ENCODE assay signal across 13 cellular contexts in genomic region chr3:171704814-171705213, GRCh38.
DNase-seq lines count a peak whose midpoint lies in the region; ATAC-seq, FAIRE-seq and TF ChIP-seq lines count a peak whose summit lies in the region.
"Had no signal": no experiment of that assay in that cellular context is flagged by ENCODE, and none has a peak within 500 bp of the region (broad histone marks: within the 10 kb centered on the region; RNA-seq: fewer than 3 reads in every experiment).

No MANE protein-coding gene starts in this region.

- no peaks in the 10 kb centered on the region for H3K79me2 ChIP-seq in HepG2 (ENCODE audit: insufficient read depth, low read length)

- in situ Hi-C loops in HepG2 (cut with HindIII; ENCODE audit: extremely low pct_ligation_motif_present, low pct_unique_long_range_greater_than_20kb): no loop called here

- H3K4me1 ChIP-seq in HepG2 (ENCODE audit: insufficient read depth, low read length) (no peaks in the 10 kb centered on the region), right lobe of liver (no peaks in the 10 kb centered on the region)

- FAIRE-seq in HepG2 (lab: Jason Lieb, UNC): no peak
- FAIRE-seq: HTR-8/SVneo had no signal

- H2AFZ ChIP-seq in HepG2 (ENCODE audit: low read length): no peak overlapping the region

- TF ChIP-seq RAD21 in HepG2 (CRISPR knock-in tag; IDR thresholded peaks at IDR 0.05): no peak

- ATAC-seq in HepG2 (no peak), right lobe of liver (no peak)

- WGBS in HepG2 (ENCODE audit: low lambda C conversion rate): over 99% methylated on average over 8 of the region's 8 CpGs
- 100% methylated on average over 4 of the region's 8 CpGs for WGBS in right lobe of liver (ENCODE audit: insufficient coverage, low coverage, low lambda C conversion rate, missing lambda C conversion rate)

- TF ChIP-seq CTCF in HepG2 (CRISPR knock-in tag; IDR thresholded peaks at IDR 0.05) (no peak), right lobe of liver (IDR thresholded peaks at IDR 0.05) (no peak), foreskin fibroblast (IDR thresholded peaks at IDR 0.05; ENCODE audit: low read depth, low read length) (no peak)

- H3K36me3 ChIP-seq in HepG2 (replicated peaks in 1 of 2; ENCODE audit: control insufficient read depth in 1 of 2, insufficient read depth in 2 of 2, low read length in 2 of 2) (peaks cover 10 to 51% of the 10 kb centered on the region in 2 experiments), right lobe of liver (no peaks in the 10 kb centered on the region)

- DNase-seq in HepG2 (ENCODE audit: low spot score) (no peak), right lobe of liver (no peak), dermis blood vessel endothelial cell (peak; percentile 5), iPS DF 19.7 (ENCODE audit: low read depth, low spot score) (peak; percentile 17), foreskin fibroblast (no peak), NCI-H1436 (lab: John Stamatoyannopoulos, UW) (no peak), NCI-H524 treated with DMSO at 0.1 percent for 48 hours (lab: John Stamatoyannopoulos, UW) (no peak)
- DNase-seq in stimulated activated naive CD4-positive, alpha-beta T cell treated with Interleukin-2 at 50 U/mL for 16 hours (lab: John Stamatoyannopoulos, UW): no peak
- DNase-seq: Calu3; CD4-positive, alpha-beta T cell; DMS 273 treated with DMSO at 0.1 percent for 48 hours; H7 had no signal

- no peak overlapping the region for H3K9ac ChIP-seq in HepG2 (ENCODE audit: insufficient read depth, low read depth, low read length)

- H3K9me3 ChIP-seq in HepG2 (ENCODE audit: low read length): peaks cover 19% of the 10 kb centered on the region
- H3K9me3 ChIP-seq in right lobe of liver: peaks cover 0 to 10% (median 2%) of the 10 kb centered on the region in 4 donors

- no peaks in the 10 kb centered on the region for H4K20me1 ChIP-seq in HepG2 (ENCODE audit: insufficient read depth, low read length)

- H3K27ac ChIP-seq in HepG2 (ENCODE audit: extremely low read length, insufficient read depth, low read length) (no peak overlapping the region), right lobe of liver (no peak overlapping the region)

- no peaks in the 10 kb centered on the region for H3K27me3 ChIP-seq in HepG2 (ENCODE audit: control insufficient read depth in 1 of 2, insufficient read depth in 2 of 2, low read length in 2 of 2)
- H3K27me3 ChIP-seq in right lobe of liver: no peaks in the 10 kb centered on the region

- no peak for TF ChIP-seq POLR2A in HepG2 (IDR thresholded peaks at IDR 0.05; ENCODE audit: insufficient read depth in 1 of 2, low read depth in 2 of 2, low read length in 2 of 2)
- no peak for TF ChIP-seq POLR2A in right lobe of liver (IDR thresholded peaks at IDR 0.05)

- H3K4me3 ChIP-seq in HepG2 (replicated peaks in 1 of 3; ENCODE audit: insufficient read depth in 1 of 3, low read depth in 2 of 3, low read length in 3 of 3) (no peak overlapping the region), right lobe of liver (no peak overlapping the region), foreskin fibroblast (ENCODE audit: low read depth in 1 of 2, low read length in 2 of 2) (no peak overlapping the region)

- CTCF ChIA-PET in HepG2 (lab: Yijun Ruan, JAX; ENCODE audit: low intra/inter-chr PET ratio, low total read pairs): no interaction called here

- no peak overlapping the region for H3K4me2 ChIP-seq in HepG2 (ENCODE audit: low read depth, low read length)

- intact Hi-C loops in HepG2 (cut with micrococcal nuclease; ENCODE audit: unreplicated experiment): loop anchor here (10.0 kb wide), 1 partner anchor 70 kb away; no protein-coding TSS in a partner anchor
- intact Hi-C loops in right lobe of liver (cut with DNase I): no loop called here

- no TSS peak for BruUV-seq in HepG2 (replicated peaks; lab: Mats Ljungman, UMichigan)

- no peak for TF ChIP-seq EP300 in HepG2 (IDR thresholded peaks at IDR 0.05; ENCODE audit: low read depth in 2 of 2, low read length in 2 of 2)
- no peak for TF ChIP-seq EP300 in HepG2 (CRISPR knock-in tag; IDR thresholded peaks at IDR 0.05; ENCODE audit: borderline replicate concordance)

- POLR2A ChIA-PET in HepG2 (lab: Yijun Ruan, JAX): no interaction called here

TF ChIP-seq in HepG2, 621 proteins besides CTCF, POLR2A, EP300 and RAD21:
- TF ChIP-seq MEIS1 (CRISPR knock-in tag; IDR thresholded peaks at IDR 0.05; ENCODE audit: borderline replicate concordance) (no peak), CEBPB (IDR thresholded peaks at IDR 0.05; ENCODE audit: borderline replicate concordance, low read depth, low read length) (no peak), RBM22 (optimal IDR thresholded peaks at IDR 0.05; ENCODE audit: low read length) (peak; percentile 69), ZNF503 (CRISPR knock-in tag; IDR thresholded peaks at IDR 0.05) (no peak), ZNF382 (CRISPR knock-in tag; IDR thresholded peaks at IDR 0.05; ENCODE audit: borderline replicate concordance) (no peak), ZNF451 (CRISPR knock-in tag; IDR thresholded peaks at IDR 0.05) (no peak)
TF ChIP-seq in HepG2: peak in this region for 1.

Comparison
In these comparisons a context has a peak if more than half of its experiments do, and no peak if none do; other contexts are left out.
1. DNase-seq: peak in dermis blood vessel endothelial cell (single experiment) and iPS DF 19.7 (single experiment); none in HepG2 (single experiment), right lobe of liver (0 of 3), foreskin fibroblast (0 of 2), stimulated activated naive CD4-positive, alpha-beta T cell treated with Interleukin-2 at 50 U/mL for 16 hours (single experiment), NCI-H1436 (single experiment) and NCI-H524 treated with DMSO at 0.1 percent for 48 hours (single experiment).